In genomic region chr10:93820434-93820833, GRCh38 we compare ENCODE assay signal across 19 cellular contexts.
DNase-seq lines count a peak whose midpoint lies in the region; ATAC-seq and TF ChIP-seq lines count a peak whose summit lies in the region.
"Had no signal": no experiment of that assay in that cellular context is flagged by ENCODE, and none has a peak within 500 bp of the region (broad histone marks: within the 10 kb centered on the region; RNA-seq: fewer than 3 reads in every experiment).

No MANE protein-coding gene starts in this region.

- no peak overlapping the region for H3K4me3 ChIP-seq in mucosa of descending colon
- no peak overlapping the region for H3K4me3 ChIP-seq in endodermal cell (ENCODE audit: low read length)
- H3K4me3 ChIP-seq: pancreas had no signal

- peak; percentile 59 for ATAC-seq in mucosa of descending colon
- no peak for ATAC-seq in GM21360 (IDR thresholded peaks at IDR 0.05; ENCODE audit: unreplicated experiment)
- ATAC-seq in GM19455 (IDR thresholded peaks at IDR 0.05; ENCODE audit: unreplicated experiment), result no peak
- ATAC-seq: CD8-positive, alpha-beta T cell; natural killer cell treated with Interleukin-12 subunit alpha and Interleukin-12 subunit beta and Interleukin-15 and Interleukin-18, amount 100 ng/mL, for 72 hours; pancreas; sciatic nerve; stimulated activated effector memory CD8-positive, alpha-beta T cell treated with anti-CD3 and anti-CD28 coated beads, Interleukin-12 subunit alpha, Interleukin-12 subunit beta, amount 100 ng/mL, for 72 hours had no signal

- H3K4me1 ChIP-seq in mucosa of descending colon (ENCODE audit: low read depth), result no peaks in the 10 kb centered on the region
- no peaks in the 10 kb centered on the region for H3K4me1 ChIP-seq in endodermal cell (ENCODE audit: control insufficient read depth, insufficient read depth, low read length)
- H3K4me1 ChIP-seq: pancreas had no signal

- DNase-seq in COLO829 (ENCODE audit: low spot score) (peak; percentile 61), HS-27A (ENCODE audit: low read depth) (peak; percentile 46), SK-MEL-5 (ENCODE audit: low read depth, low spot score) (peak; percentile 86), mucosa of descending colon (no peak), NAMALWA (ENCODE audit: low spot score) (no peak), endodermal cell (no peak)
- DNase-seq: activated CD4-positive, alpha-beta T cell treated with anti-CD3 and anti-CD28 coated beads for 48 hours; CD8-positive, alpha-beta T cell; MV-4-11; NCI-H1930; NCI-H446 treated with DMSO at 0.1 percent for 48 hours; pancreas; SW 1271 had no signal

- TF ChIP-seq CTCF in mucosa of descending colon (IDR thresholded peaks at IDR 0.05), result no peak
- no peak for TF ChIP-seq CTCF in endodermal cell (conservative IDR thresholded peaks at IDR 0.05)

- peaks cover 5% of the 10 kb centered on the region for H3K4me1 Mint-ChIP-seq in endodermal cell
- H3K4me1 Mint-ChIP-seq: stimulated activated effector memory CD8-positive, alpha-beta T cell treated with anti-CD3 and anti-CD28 coated beads, Interleukin-12 subunit alpha, Interleukin-12 subunit beta, amount 100 ng/mL, for 72 hours had no signal

- H3K27me3 ChIP-seq in endodermal cell (ENCODE audit: control insufficient read depth, insufficient read depth, low read length, poor library complexity, severe bottlenecking), result peaks cover 7% of the 10 kb centered on the region
- H3K27me3 ChIP-seq: pancreas had no signal

- in situ Hi-C loops in SK-MEL-5 (cut with HindIII; ENCODE audit: low pct_unique_long_range_greater_than_20kb, low sequenced_read_pairs), result no loop called here

- peaks cover 5% of the 10 kb centered on the region for H3K9me3 Mint-ChIP-seq in endodermal cell
- H3K9me3 Mint-ChIP-seq: CD8-positive, alpha-beta T cell; natural killer cell treated with Interleukin-12 subunit alpha and Interleukin-12 subunit beta and Interleukin-15 and Interleukin-18, amount 100 ng/mL, for 72 hours; stimulated activated effector memory CD8-positive, alpha-beta T cell treated with anti-CD3 and anti-CD28 coated beads, Interleukin-12 subunit alpha, Interleukin-12 subunit beta, amount 100 ng/mL, for 72 hours had no signal

- no peak overlapping the region for H3K4me3 Mint-ChIP-seq in endodermal cell
- H3K4me3 Mint-ChIP-seq: activated naive CD8-positive, alpha-beta T cell; CD8-positive, alpha-beta T cell; natural killer cell treated with Interleukin-12 subunit alpha and Interleukin-12 subunit beta and Interleukin-15 and Interleukin-18, amount 100 ng/mL, for 72 hours; stimulated activated effector memory CD8-positive, alpha-beta T cell treated with anti-CD3 and anti-CD28 coated beads, Interleukin-12 subunit alpha, Interleukin-12 subunit beta, amount 100 ng/mL, for 72 hours had no signal

- H3K27me3 Mint-ChIP-seq in endodermal cell (ENCODE audit: insufficient read depth), result peaks cover 19% of the 10 kb centered on the region

- H3K27ac ChIP-seq in endodermal cell (ENCODE audit: low read depth, low read length), result no peak overlapping the region
- H3K27ac ChIP-seq: pancreas had no signal

- no peak overlapping the region for H3K27ac Mint-ChIP-seq in endodermal cell
- H3K27ac Mint-ChIP-seq: activated naive CD8-positive, alpha-beta T cell; CD8-positive, alpha-beta T cell; natural killer cell treated with Interleukin-12 subunit alpha and Interleukin-12 subunit beta and Interleukin-15 and Interleukin-18, amount 100 ng/mL, for 72 hours; stimulated activated effector memory CD8-positive, alpha-beta T cell treated with anti-CD3 and anti-CD28 coated beads, Interleukin-12 subunit alpha, Interleukin-12 subunit beta, amount 100 ng/mL, for 72 hours had no signal

- H3K9ac ChIP-seq in endodermal cell (ENCODE audit: extremely low read depth, low read length, poor library complexity, severe bottlenecking), result no peak overlapping the region

- H3K36me3 ChIP-seq in mucosa of descending colon (ENCODE audit: low read depth) (no peaks in the 10 kb centered on the region), endodermal cell (ENCODE audit: control insufficient read depth, insufficient read depth, low read length) (no peaks in the 10 kb centered on the region)
- H3K36me3 ChIP-seq: pancreas had no signal

- intact Hi-C loops in mucosa of descending colon (cut with DNase I, micrococcal nuclease), result no loop called here

- no peaks in the 10 kb centered on the region for H3K36me3 Mint-ChIP-seq in endodermal cell (ENCODE audit: low read depth)
- H3K36me3 Mint-ChIP-seq: activated naive CD8-positive, alpha-beta T cell; CD8-positive, alpha-beta T cell; natural killer cell treated with Interleukin-12 subunit alpha and Interleukin-12 subunit beta and Interleukin-15 and Interleukin-18, amount 100 ng/mL, for 72 hours; stimulated activated effector memory CD8-positive, alpha-beta T cell treated with anti-CD3 and anti-CD28 coated beads, Interleukin-12 subunit alpha, Interleukin-12 subunit beta, amount 100 ng/mL, for 72 hours had no signal

- H3K9me3 ChIP-seq in mucosa of descending colon, result no peaks in the 10 kb centered on the region
- no peaks in the 10 kb centered on the region for H3K9me3 ChIP-seq in endodermal cell (ENCODE audit: control insufficient read depth, low read length)
- H3K9me3 ChIP-seq: pancreas had no signal

- WGBS in endodermal cell (ENCODE audit: insufficient coverage in 1 of 2, insufficient read length in 1 of 2), 2 experiments, result 83 to 92% methylated on average over 3 of the region's 3 CpGs

Comparison
In these comparisons a context has a peak if more than half of its experiments do, and no peak if none do; other contexts are left out.
1. DNase-seq: peak in COLO829 (single experiment), HS-27A (single experiment) and SK-MEL-5 (single experiment); none in mucosa of descending colon (0 of 3), NAMALWA (single experiment) and endodermal cell (single experiment).